Comparison of ENCODE assay signal across 19 cellular contexts in the genomic region with DNA sequence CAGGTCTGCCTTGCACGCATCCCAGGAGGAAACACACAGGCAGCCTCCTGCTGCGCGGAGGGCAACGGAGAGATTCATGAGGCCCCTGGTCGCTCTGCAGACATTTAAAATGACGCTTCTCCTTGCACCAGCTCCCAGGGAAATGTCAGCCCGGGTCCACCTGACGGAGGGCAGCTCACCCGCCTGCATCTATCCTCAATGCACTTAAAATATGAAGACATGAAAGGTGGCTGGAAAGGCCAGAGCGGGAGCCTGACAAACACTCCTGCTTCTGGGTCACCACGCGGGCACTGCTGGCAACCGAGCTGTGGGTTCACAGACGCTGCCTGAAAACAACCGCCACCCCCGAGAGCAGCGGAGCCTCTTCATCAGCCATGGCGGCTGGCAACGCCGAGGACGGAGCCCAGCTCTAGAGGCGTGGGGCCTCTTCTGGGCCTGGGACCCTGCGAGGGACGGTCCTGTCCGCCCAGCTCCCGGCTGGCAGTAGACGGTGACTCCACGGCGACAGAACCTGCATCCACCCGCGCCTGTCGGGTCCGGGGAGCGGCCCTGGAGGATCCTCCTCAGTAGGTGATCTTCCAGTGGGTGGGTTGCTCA. TPM values are rescaled to one million over a fixed set of nuclear protein-coding genes. Genes with fewer than 3 reads are reported as not detected.
DNase-seq lines count a peak whose midpoint lies in the region; ATAC-seq and TF ChIP-seq lines count a peak whose summit lies in the region.
"Had no signal": no experiment of that assay in that cellular context is flagged by ENCODE, and none has a peak within 500 bp of the region (broad histone marks: within the 10 kb centered on the region; RNA-seq: fewer than 3 reads in every experiment).

No MANE protein-coding gene starts in this region.

- DNase-seq in Right ventricle myocardium superior, result peak; percentile 29
- no peak for DNase-seq in left ventricle myocardium inferior
- DNase-seq in activated B cell treated with CpG ODN at 0.5 μM for 24 hours, result peak; percentile 7
- DNase-seq in islet precursor cell, result peak; percentile 42
- peak; percentile 21 for DNase-seq in stomach
- DNase-seq in NCI-H1417 treated with DMSO at 0.1 percent for 48 hours (lab: John Stamatoyannopoulos, UW), result no peak
- no peak for DNase-seq in 8988T
- DNase-seq: activated CD8-positive, alpha-beta T cell treated with anti-CD3 and anti-CD28 coated beads, Interleukin-2, amount 10 ng/mL, durations not matched to agents 7 days and 5 days; kidney glomerular epithelial cell; NCI-H1417; NCI-H510A; NK-92 treated with Interleukin-12 subunit alpha and Interleukin-12 subunit beta, amount 100 ng/mL, for 24 hours had no signal

- H3K4me1 Mint-ChIP-seq in activated B cell treated with CpG ODN at 0.5 μM for 24 hours, result no peaks in the 10 kb centered on the region

- no peak for TF ChIP-seq POLR2A in stomach (IDR thresholded peaks at IDR 0.05)

- H3K9me3 ChIP-seq in left ventricle myocardium inferior (replicated peaks) (no peaks in the 10 kb centered on the region), stomach (no peaks in the 10 kb centered on the region)

- H3K36me3 Mint-ChIP-seq in activated B cell treated with CpG ODN at 0.5 μM for 24 hours (ENCODE audit: low read depth), result peaks cover 53% of the 10 kb centered on the region
- H3K36me3 Mint-ChIP-seq: activated naive CD8-positive, alpha-beta T cell had no signal

- CTCF ChIA-PET in activated B cell treated with CpG ODN at 0.5 μM for 24 hours (lab: Charles Lee), result no interaction called here

- H3K4me3 Mint-ChIP-seq in activated B cell treated with CpG ODN at 0.5 μM for 24 hours, result no peak overlapping the region
- H3K4me3 Mint-ChIP-seq: activated CD8-positive, alpha-beta T cell treated with anti-CD3 and anti-CD28 coated beads, Interleukin-2, amount 10 ng/mL, durations not matched to agents 7 days and 5 days; activated naive CD8-positive, alpha-beta T cell; T-helper 2 cell treated with Interferon-gamma antibody and Interleukin-4, amounts not matched to agents 5 μg/mL and 100 μg/mL, for 36 hours had no signal

- H3K36me3 ChIP-seq in left ventricle myocardium inferior, result peaks cover 60% of the 10 kb centered on the region
- H3K36me3 ChIP-seq in stomach, result peaks cover 49 to 71% (median 65%) of the 10 kb centered on the region in 4 donors

- no peak overlapping the region for H3K27ac Mint-ChIP-seq in activated B cell treated with CpG ODN at 0.5 μM for 24 hours
- H3K27ac Mint-ChIP-seq: activated naive CD8-positive, alpha-beta T cell had no signal

- WGBS in stomach, 5 donors, result 92 to 96% (median 94%) methylated on average over 30 to 34 of the region's 34 CpGs

- H3K4me1 ChIP-seq in left ventricle myocardium inferior (no peaks in the 10 kb centered on the region), stomach (no peaks in the 10 kb centered on the region)
- H3K4me1 ChIP-seq: parathyroid adenoma had no signal

- no peak for TF ChIP-seq EP300 in stomach (IDR thresholded peaks at IDR 0.05)

- POLR2A ChIA-PET in activated B cell treated with CpG ODN at 0.5 μM for 24 hours (lab: Charles Lee), result no interaction called here

- no peaks in the 10 kb centered on the region for H3K27me3 Mint-ChIP-seq in activated B cell treated with CpG ODN at 0.5 μM for 24 hours
- H3K27me3 Mint-ChIP-seq: activated naive CD8-positive, alpha-beta T cell; naive thymus-derived CD8-positive, alpha-beta T cell had no signal

- ATAC-seq in Right ventricle myocardium superior (ENCODE audit: poor library complexity) (no peak), activated B cell treated with CpG ODN at 0.5 μM for 24 hours (ENCODE audit: low read depth) (no peak), HG03457 (IDR thresholded peaks at IDR 0.05; ENCODE audit: unreplicated experiment) (no peak)
- ATAC-seq: activated CD8-positive, alpha-beta T cell treated with anti-CD3 and anti-CD28 coated beads, Interleukin-2, amount 10 ng/mL, durations not matched to agents 7 days and 5 days; naive thymus-derived CD8-positive, alpha-beta T cell; SK-N-SH treated with all-trans-retinoic acid at 6 μM for 48 hours had no signal

- intact Hi-C loops in Right ventricle myocardium superior (cut with DNase I) (no loop called here), left ventricle myocardium inferior (cut with micrococcal nuclease) (no loop called here), activated B cell treated with CpG ODN at 0.5 μM for 24 hours (cut with micrococcal nuclease) (no loop called here), stomach (cut with DNase I; ENCODE audit: low total_unique reads) (no loop called here)

- H3K27ac ChIP-seq in left ventricle myocardium inferior (replicated peaks) (no peak overlapping the region), stomach (no peak overlapping the region)
- H3K27ac ChIP-seq: C4-2B, parathyroid adenoma had no signal

- H3K27me3 ChIP-seq in left ventricle myocardium inferior (ENCODE audit: low read depth), result no peaks in the 10 kb centered on the region
- no peaks in the 10 kb centered on the region for H3K27me3 ChIP-seq in stomach

- TF ChIP-seq CTCF in left ventricle myocardium inferior (IDR thresholded peaks at IDR 0.05; ENCODE audit: borderline replicate concordance) (no peak), activated B cell treated with CpG ODN at 0.5 μM for 24 hours (IDR thresholded peaks at IDR 0.05) (no peak), stomach (IDR thresholded peaks at IDR 0.05) (no peak)

- no peaks in the 10 kb centered on the region for H3K9me3 Mint-ChIP-seq in activated B cell treated with CpG ODN at 0.5 μM for 24 hours
- H3K9me3 Mint-ChIP-seq: naive thymus-derived CD8-positive, alpha-beta T cell; T-helper 2 cell treated with Interferon-gamma antibody and Interleukin-4, amounts not matched to agents 5 μg/mL and 100 μg/mL, for 36 hours had no signal

- H3K4me3 ChIP-seq in left ventricle myocardium inferior (no peak overlapping the region), stomach (no peak overlapping the region)

RNA-seq across cellular contexts. Expression of a gene that starts 22.7 kb away (rescaled TPM):
- 15.3 TPM for total RNA-seq in Right ventricle myocardium superior
- total RNA-seq in left ventricle myocardium inferior, result 20.9 TPM
- 19.3 and 21.4 TPM in 2 replicates for total RNA-seq in activated B cell treated with CpG ODN at 0.5 μM for 24 hours
- total RNA-seq in stomach, result 10 to 100 TPM; 19.2 to 34.2 (median 29.3) TPM
- polyA plus RNA-seq in stomach, result 10 to 100 TPM in 1 of 3 donors, 1 to 10 TPM in 2; 7.4 to 15.9 (median 9.5) TPM

Comparison
In these comparisons a context has a peak if more than half of its experiments do, and no peak if none do; other contexts are left out.
1. DNase-seq: peak in Right ventricle myocardium superior (single experiment), activated B cell treated with CpG ODN at 0.5 μM for 24 hours (single experiment), islet precursor cell (single experiment) and stomach (single experiment); none in left ventricle myocardium inferior (single experiment), NCI-H1417 treated with DMSO at 0.1 percent for 48 hours (single experiment) and 8988T (single experiment).